In the genomic region with DNA sequence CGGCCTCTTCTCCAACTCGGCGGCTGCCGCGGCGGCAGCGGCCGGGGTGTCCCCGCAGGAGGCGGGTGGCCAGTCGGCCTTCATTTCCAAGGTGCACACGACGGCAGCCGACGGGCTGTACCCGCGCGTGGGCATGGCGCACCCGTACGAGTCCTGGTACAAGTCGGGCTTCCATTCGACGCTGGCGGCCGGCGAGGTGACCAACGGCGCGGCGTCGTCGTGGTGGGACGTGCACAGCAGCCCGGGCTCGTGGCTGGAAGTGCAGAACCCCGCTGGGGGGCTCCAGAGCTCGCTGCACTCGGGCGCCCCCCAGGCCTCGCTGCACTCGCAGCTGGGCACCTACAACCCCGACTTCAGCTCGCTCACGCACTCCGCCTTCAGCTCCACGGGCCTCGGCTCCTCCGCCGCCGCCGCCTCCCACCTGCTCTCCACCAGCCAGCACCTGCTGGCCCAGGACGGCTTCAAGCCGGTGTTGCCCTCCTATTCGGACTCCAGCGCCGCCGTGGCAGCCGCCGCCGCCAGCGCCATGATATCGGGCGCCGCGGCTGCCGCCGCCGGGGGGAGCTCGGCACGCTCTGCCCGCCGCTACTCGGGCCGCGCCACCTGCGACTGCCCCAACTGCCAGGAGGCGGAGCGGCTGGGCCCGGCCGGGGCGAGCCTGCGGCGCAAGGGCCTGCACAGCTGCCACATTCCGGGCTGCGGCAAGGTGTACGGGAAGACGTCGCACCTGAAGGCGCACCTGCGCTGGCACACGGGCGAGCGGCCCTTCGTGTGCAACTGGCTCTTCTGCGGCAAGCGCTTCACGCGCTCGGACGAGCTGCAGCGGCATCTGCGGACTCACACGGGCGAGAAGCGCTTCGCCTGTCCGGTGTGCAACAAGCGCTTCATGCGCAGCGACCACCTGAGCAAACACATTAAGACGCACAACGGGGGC, we compare ENCODE assay signal across 8 cellular contexts. TPM values are rescaled to one million over a fixed set of nuclear protein-coding genes. Genes with fewer than 3 reads are reported as not detected.
DNase-seq lines count a peak whose midpoint lies in the region; ATAC-seq and TF ChIP-seq lines count a peak whose summit lies in the region.

No MANE protein-coding gene starts in this region.

- peaks cover 33% of the 10 kb centered on the region for H3K4me1 Mint-ChIP-seq in T-helper 17 cell

- peak overlapping the region; percentile 78 for H3K4me3 Mint-ChIP-seq in T-helper 17 cell

- in situ Hi-C loops in GM13977 (cut with MboI; ENCODE audit: low pct_unique_long_range_greater_than_20kb, low sequenced_read_pairs, unreplicated experiment), result loop anchor here (25.0 kb wide), 1 partner anchor 1751 kb away; the partner anchor contains the start of genes EVX2, HOXD12 and HOXD13

- DNase-seq in AG04449 (ENCODE audit: low read depth, low spot score), result no peak
- DNase-seq in GM13977 (ENCODE audit: low spot score), result peak; percentile 78
- DNase-seq in LHCN-M2 (ENCODE audit: low read depth), result peak; percentile 20
- no peak for DNase-seq in T-helper 17 cell
- DNase-seq in epithelial cell of esophagus (ENCODE audit: low read depth), result peak; percentile 53
- peak; percentile 87 for DNase-seq in osteoblast (ENCODE audit: insufficient read length, low spot score, missing footprints)
- no peak for DNase-seq in NK-92 treated with Interleukin-12 subunit alpha and Interleukin-12 subunit beta, amount 100 ng/mL, for 24 hours (lab: John Stamatoyannopoulos, UW)
- no peak for DNase-seq in RKO (ENCODE audit: low spot score)

- ATAC-seq in T-helper 17 cell, result peak; percentile 55

- H3K79me2 ChIP-seq in osteoblast (ENCODE audit: insufficient read depth, low read length), result no peaks in the 10 kb centered on the region

- peak overlapping the region; percentile 23 for H3K4me2 ChIP-seq in osteoblast (ENCODE audit: insufficient read depth, low read length)

- no peaks in the 10 kb centered on the region for H3K36me3 ChIP-seq in osteoblast (ENCODE audit: insufficient read depth, low read length)

- H3K27me3 ChIP-seq in osteoblast (ENCODE audit: insufficient read depth, low read length), result peaks cover 98% of the 10 kb centered on the region

- H3K4me3 ChIP-seq in AG04449 (ENCODE audit: low read depth, low read length) (peak overlapping the region; percentile 66), epithelial cell of esophagus (ENCODE audit: low read length) (peak overlapping the region; percentile 21), osteoblast (ENCODE audit: insufficient read depth, low read length) (peak overlapping the region; percentile 16)

- peaks cover 11% of the 10 kb centered on the region for H3K4me1 ChIP-seq in osteoblast (ENCODE audit: insufficient read depth, low read length)

- no peak overlapping the region for H2AFZ ChIP-seq in osteoblast (ENCODE audit: low read length)

- no peak overlapping the region for H3K27ac ChIP-seq in osteoblast (ENCODE audit: low read depth, low read length)

- H3K36me3 Mint-ChIP-seq in T-helper 17 cell (ENCODE audit: low read depth), result peaks cover 2% of the 10 kb centered on the region

- POLR2A ChIA-PET in AG04449 (lab: Yijun Ruan, JAX), result no interaction called here

- peaks cover 15% of the 10 kb centered on the region for H3K9me3 ChIP-seq in T-helper 17 cell (ENCODE audit: control insufficient read depth, low read length, poor library complexity, severe bottlenecking)
- no peaks in the 10 kb centered on the region for H3K9me3 ChIP-seq in osteoblast (ENCODE audit: low read depth, low read length)

- CTCF ChIA-PET in AG04449 (lab: Yijun Ruan, JAX), result interaction anchor here (0.8 to 3.1 kb wide), 6 partner anchors 12 to 934 kb away, joined by 3 to 11 read pairs (median 3); no protein-coding TSS in a partner anchor

- H3K27me3 Mint-ChIP-seq in T-helper 17 cell, result peaks cover 59% of the 10 kb centered on the region

- H3K27ac Mint-ChIP-seq in T-helper 17 cell, result no peak overlapping the region

- TF ChIP-seq CTCF in AG04449 (IDR thresholded peaks at IDR 0.05; ENCODE audit: insufficient read depth, low read length, missing control alignments) (no peak), GM13977 (IDR thresholded peaks at IDR 0.05; ENCODE audit: extremely low read depth, insufficient read depth, missing control alignments) (peak; percentile 30), epithelial cell of esophagus (IDR thresholded peaks at IDR 0.05; ENCODE audit: insufficient read depth, low read depth, low read length, missing control alignments) (no peak), osteoblast (IDR thresholded peaks at IDR 0.05; ENCODE audit: extremely low read depth, low read depth, low read length) (no peak)

- peaks cover 3% of the 10 kb centered on the region for H4K20me1 ChIP-seq in osteoblast (ENCODE audit: insufficient read depth, low read length)

RNA-seq across cellular contexts. Expression of gene SP9, which starts 1.9 kb away (rescaled TPM):
- total RNA-seq in LHCN-M2 (2014; rRNA removed) (0.06 TPM in 1 of 2 replicates, not detected in the other), T-helper 17 cell (not detected), osteoblast (not detected in 2 replicates)
- 0.06 TPM for polyA plus RNA-seq in LHCN-M2 (2012)

RNA-seq across cellular contexts. Expression of gene SCRN3, which starts 58.9 kb away (rescaled TPM):
- total RNA-seq in LHCN-M2 (2014; rRNA removed) (25.2 and 31.1 TPM in 2 replicates), T-helper 17 cell (10 to 100 TPM in 1 of 2 donors, 1 to 10 TPM in 1; 8.5 to 11.6 TPM), osteoblast (29.7 and 33.0 TPM in 2 replicates)
- 12.2 TPM for polyA plus RNA-seq in LHCN-M2 (2012)

Comparison
In these comparisons a context has a peak if more than half of its experiments do, and no peak if none do; other contexts are left out.
1. DNase-seq: peak in GM13977 (single experiment), LHCN-M2 (single experiment), epithelial cell of esophagus (single experiment) and osteoblast (single experiment); none in AG04449 (single experiment), T-helper 17 cell (0 of 3), NK-92 treated with Interleukin-12 subunit alpha and Interleukin-12 subunit beta, amount 100 ng/mL, for 24 hours (single experiment) and RKO (single experiment).
2. H3K4me3 ChIP-seq: peak in every context shown above with its lines; median percentile 66 in AG04449; 21 in epithelial cell of esophagus; 16 in osteoblast.